1 cellular context compared by ENCODE assay signal in the genomic region with DNA sequence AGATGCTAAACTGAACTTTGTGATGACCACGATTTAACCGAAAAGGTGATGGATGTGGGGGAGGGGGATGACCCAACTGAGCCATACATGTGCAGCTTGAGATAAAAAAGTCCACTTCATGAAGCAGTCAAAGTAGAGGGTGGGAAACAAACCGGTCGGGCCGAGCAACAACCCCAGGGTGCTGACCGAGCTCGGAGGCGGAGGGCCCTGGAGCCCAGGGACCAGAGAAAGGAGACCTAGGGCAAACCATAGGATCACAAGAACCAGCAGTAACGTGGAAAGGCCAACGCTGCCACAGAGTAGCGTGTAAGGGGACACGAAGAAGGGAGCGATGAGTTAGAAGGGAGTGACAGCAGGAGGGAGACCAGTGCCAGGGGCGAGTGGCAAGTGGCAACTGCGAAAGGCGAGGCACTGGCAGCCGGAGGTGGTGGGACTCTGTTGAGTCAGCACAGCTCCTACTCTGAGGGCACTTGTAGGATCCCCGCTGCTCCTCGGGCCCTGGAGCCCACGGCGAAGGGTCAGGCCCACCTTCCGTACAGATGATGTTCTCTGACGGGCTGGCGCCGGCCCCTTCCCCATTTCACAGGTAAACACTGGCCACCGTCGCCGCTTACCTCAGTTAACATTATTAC.
TF ChIP-seq lines count a peak whose summit lies in the region.

No MANE protein-coding gene starts in this region.

TF ChIP-seq in K562, 482 proteins besides CTCF, POLR2A, EP300 and RAD21 (continued from another document and continues in another):
- TF ChIP-seq, protein P1, sequence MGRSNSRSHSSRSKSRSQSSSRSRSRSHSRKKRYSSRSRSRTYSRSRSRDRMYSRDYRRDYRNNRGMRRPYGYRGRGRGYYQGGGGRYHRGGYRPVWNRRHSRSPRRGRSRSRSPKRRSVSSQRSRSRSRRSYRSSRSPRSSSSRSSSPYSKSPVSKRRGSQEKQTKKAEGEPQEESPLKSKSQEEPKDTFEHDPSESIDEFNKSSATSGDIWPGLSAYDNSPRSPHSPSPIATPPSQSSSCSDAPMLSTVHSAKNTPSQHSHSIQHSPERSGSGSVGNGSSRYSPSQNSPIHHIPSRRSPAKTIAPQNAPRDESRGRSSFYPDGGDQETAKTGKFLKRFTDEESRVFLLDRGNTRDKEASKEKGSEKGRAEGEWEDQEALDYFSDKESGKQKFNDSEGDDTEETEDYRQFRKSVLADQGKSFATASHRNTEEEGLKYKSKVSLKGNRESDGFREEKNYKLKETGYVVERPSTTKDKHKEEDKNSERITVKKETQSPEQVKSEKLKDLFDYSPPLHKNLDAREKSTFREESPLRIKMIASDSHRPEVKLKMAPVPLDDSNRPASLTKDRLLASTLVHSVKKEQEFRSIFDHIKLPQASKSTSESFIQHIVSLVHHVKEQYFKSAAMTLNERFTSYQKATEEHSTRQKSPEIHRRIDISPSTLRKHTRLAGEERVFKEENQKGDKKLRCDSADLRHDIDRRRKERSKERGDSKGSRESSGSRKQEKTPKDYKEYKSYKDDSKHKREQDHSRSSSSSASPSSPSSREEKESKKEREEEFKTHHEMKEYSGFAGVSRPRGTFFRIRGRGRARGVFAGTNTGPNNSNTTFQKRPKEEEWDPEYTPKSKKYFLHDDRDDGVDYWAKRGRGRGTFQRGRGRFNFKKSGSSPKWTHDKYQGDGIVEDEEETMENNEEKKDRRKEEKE (IDR thresholded peaks at IDR 0.05; ENCODE audit: borderline replicate concordance in 1 of 2, control insufficient read depth in 1 of 2, low read depth in 2 of 2, low read length in 1 of 2), result no peak
- TF ChIP-seq, protein P2, sequence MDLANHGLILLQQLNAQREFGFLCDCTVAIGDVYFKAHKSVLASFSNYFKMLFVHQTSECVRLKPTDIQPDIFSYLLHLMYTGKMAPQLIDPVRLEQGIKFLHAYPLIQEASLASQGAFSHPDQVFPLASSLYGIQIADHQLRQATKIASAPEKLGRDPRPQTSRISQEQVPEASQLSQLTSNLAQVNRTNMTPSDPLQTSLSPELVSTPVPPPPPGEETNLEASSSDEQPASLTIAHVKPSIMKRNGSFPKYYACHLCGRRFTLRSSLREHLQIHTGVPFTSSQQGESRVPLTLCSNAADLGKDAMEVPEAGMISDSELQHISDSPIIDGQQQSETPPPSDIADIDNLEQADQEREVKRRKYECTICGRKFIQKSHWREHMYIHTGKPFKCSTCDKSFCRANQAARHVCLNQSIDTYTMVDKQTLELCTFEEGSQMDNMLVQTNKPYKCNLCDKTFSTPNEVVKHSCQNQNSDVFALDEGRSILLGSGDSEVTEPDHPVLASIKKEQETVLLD (IDR thresholded peaks at IDR 0.05), result no peak
- TF ChIP-seq KLF1 (tag; IDR thresholded peaks at IDR 0.05) (no peak), BRF1 (IDR thresholded peaks at IDR 0.05; ENCODE audit: borderline replicate concordance, extremely low read depth, insufficient read length) (no peak), ZNF766 (CRISPR knock-in tag; conservative IDR thresholded peaks at IDR 0.05) (no peak), ADNP (tag; IDR thresholded peaks at IDR 0.05) (no peak), CREM (IDR thresholded peaks at IDR 0.05; ENCODE audit: low read depth) (no peak), ZNF24 (IDR thresholded peaks at IDR 0.05) (no peak), ZZZ3 (IDR thresholded peaks at IDR 0.05) (no peak), CHD4 (IDR thresholded peaks at IDR 0.05; ENCODE audit: insufficient read depth, insufficient replicate concordance, low read depth, low read length, poor library complexity, severe bottlenecking) (no peak), HDAC1 (IDR thresholded peaks at IDR 0.05) (no peak), ZNF41 (CRISPR knock-in tag; conservative IDR thresholded peaks at IDR 0.05) (no peak), CCAR2 (IDR thresholded peaks at IDR 0.05; ENCODE audit: low read depth, low read length) (no peak), NFIC (IDR thresholded peaks at IDR 0.05) (0 out of 2 replicates have a peak, but pooled peaks have one; percentile 17), MAFK (IDR thresholded peaks at IDR 0.05; ENCODE audit: low read length) (no peak), HDAC2 (IDR thresholded peaks at IDR 0.05) (0 out of 2 replicates have a peak, but pooled peaks have one; percentile 54), HLTF (IDR thresholded peaks at IDR 0.05) (no peak), ZBED1 (IDR thresholded peaks at IDR 0.05) (no peak), PPARD (CRISPR knock-in tag; IDR thresholded peaks at IDR 0.05) (no peak), TEAD4 (IDR thresholded peaks at IDR 0.05; ENCODE audit: low read length) (peak; percentile 65; the same call in 1 of the 2 replicates), TEAD4 (CRISPR knock-in tag; IDR thresholded peaks at IDR 0.05; ENCODE audit: borderline replicate concordance) (no peak), DPF2 (IDR thresholded peaks at IDR 0.05) (peak; percentile 72), ESRRA (IDR thresholded peaks at IDR 0.05; ENCODE audit: borderline replicate concordance, low read depth) (no peak), MECOM (CRISPR knock-in tag; IDR thresholded peaks at IDR 0.05) (no peak), XRCC3 (IDR thresholded peaks at IDR 0.05) (no peak), CREB1 (IDR thresholded peaks at IDR 0.05) (peak; percentile 29; the same call in 1 of the 2 replicates), CREB1 (CRISPR knock-in tag; IDR thresholded peaks at IDR 0.05) (no peak; the same call in 1 of the 2 replicates), YY1 (IDR thresholded peaks at IDR 0.05; ENCODE audit: borderline replicate concordance in 1 of 3, control insufficient read depth in 1 of 3, extremely low read depth in 1 of 3, insufficient read depth in 3 of 3, insufficient read length in 1 of 3, insufficient replicate concordance in 2 of 3, low read depth in 1 of 3, low read length in 2 of 3) (no peak), ZNF778 (CRISPR knock-in tag; IDR thresholded peaks at IDR 0.05) (no peak), PHB (CRISPR knock-in tag; IDR thresholded peaks at IDR 0.05) (no peak), HMG20B (CRISPR knock-in tag; IDR thresholded peaks at IDR 0.05) (no peak), MCM5 (IDR thresholded peaks at IDR 0.05; ENCODE audit: low read depth) (no peak), ZNF134 (CRISPR knock-in tag; conservative IDR thresholded peaks at IDR 0.05) (no peak), ZNF561 (CRISPR knock-in tag; conservative IDR thresholded peaks at IDR 0.05) (no peak), JUND (IDR thresholded peaks at IDR 0.05; ENCODE audit: borderline replicate concordance, low read depth, low read length) (no peak), JUND (tag; IDR thresholded peaks at IDR 0.05; ENCODE audit: borderline replicate concordance, low read depth, low read length) (no peak), TBL1XR1 (IDR thresholded peaks at IDR 0.05; ENCODE audit: low read length in 2 of 2) (no peak), FIP1L1 (IDR thresholded peaks at IDR 0.05; ENCODE audit: low read depth, low read length, poor library complexity, severe bottlenecking) (no peak), ZNF707 (CRISPR knock-in tag; conservative IDR thresholded peaks at IDR 0.05) (no peak), ZNF354B (CRISPR knock-in tag; IDR thresholded peaks at IDR 0.05) (no peak)
- TF ChIP-seq, protein P3, sequence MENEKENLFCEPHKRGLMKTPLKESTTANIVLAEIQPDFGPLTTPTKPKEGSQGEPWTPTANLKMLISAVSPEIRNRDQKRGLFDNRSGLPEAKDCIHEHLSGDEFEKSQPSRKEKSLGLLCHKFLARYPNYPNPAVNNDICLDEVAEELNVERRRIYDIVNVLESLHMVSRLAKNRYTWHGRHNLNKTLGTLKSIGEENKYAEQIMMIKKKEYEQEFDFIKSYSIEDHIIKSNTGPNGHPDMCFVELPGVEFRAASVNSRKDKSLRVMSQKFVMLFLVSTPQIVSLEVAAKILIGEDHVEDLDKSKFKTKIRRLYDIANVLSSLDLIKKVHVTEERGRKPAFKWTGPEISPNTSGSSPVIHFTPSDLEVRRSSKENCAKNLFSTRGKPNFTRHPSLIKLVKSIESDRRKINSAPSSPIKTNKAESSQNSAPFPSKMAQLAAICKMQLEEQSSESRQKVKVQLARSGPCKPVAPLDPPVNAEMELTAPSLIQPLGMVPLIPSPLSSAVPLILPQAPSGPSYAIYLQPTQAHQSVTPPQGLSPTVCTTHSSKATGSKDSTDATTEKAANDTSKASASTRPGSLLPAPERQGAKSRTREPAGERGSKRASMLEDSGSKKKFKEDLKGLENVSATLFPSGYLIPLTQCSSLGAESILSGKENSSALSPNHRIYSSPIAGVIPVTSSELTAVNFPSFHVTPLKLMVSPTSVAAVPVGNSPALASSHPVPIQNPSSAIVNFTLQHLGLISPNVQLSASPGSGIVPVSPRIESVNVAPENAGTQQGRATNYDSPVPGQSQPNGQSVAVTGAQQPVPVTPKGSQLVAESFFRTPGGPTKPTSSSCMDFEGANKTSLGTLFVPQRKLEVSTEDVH (IDR thresholded peaks at IDR 0.05; ENCODE audit: low read depth, partially characterized antibody), result no peak
- TF ChIP-seq, protein P4, sequence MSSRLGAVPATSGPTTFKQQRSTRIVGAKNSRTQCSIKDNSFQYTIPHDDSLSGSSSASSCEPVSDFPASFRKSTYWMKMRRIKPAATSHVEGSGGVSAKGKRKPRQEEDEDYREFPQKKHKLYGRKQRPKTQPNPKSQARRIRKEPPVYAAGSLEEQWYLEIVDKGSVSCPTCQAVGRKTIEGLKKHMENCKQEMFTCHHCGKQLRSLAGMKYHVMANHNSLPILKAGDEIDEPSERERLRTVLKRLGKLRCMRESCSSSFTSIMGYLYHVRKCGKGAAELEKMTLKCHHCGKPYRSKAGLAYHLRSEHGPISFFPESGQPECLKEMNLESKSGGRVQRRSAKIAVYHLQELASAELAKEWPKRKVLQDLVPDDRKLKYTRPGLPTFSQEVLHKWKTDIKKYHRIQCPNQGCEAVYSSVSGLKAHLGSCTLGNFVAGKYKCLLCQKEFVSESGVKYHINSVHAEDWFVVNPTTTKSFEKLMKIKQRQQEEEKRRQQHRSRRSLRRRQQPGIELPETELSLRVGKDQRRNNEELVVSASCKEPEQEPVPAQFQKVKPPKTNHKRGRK (tag; IDR thresholded peaks at IDR 0.05), result no peak
- TF ChIP-seq, protein P5, sequence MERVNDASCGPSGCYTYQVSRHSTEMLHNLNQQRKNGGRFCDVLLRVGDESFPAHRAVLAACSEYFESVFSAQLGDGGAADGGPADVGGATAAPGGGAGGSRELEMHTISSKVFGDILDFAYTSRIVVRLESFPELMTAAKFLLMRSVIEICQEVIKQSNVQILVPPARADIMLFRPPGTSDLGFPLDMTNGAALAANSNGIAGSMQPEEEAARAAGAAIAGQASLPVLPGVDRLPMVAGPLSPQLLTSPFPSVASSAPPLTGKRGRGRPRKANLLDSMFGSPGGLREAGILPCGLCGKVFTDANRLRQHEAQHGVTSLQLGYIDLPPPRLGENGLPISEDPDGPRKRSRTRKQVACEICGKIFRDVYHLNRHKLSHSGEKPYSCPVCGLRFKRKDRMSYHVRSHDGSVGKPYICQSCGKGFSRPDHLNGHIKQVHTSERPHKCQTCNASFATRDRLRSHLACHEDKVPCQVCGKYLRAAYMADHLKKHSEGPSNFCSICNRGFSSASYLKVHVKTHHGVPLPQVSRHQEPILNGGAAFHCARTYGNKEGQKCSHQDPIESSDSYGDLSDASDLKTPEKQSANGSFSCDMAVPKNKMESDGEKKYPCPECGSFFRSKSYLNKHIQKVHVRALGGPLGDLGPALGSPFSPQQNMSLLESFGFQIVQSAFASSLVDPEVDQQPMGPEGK (CRISPR knock-in tag; IDR thresholded peaks at IDR 0.05; ENCODE audit: borderline replicate concordance), result no peak
- TF ChIP-seq, protein P6, sequence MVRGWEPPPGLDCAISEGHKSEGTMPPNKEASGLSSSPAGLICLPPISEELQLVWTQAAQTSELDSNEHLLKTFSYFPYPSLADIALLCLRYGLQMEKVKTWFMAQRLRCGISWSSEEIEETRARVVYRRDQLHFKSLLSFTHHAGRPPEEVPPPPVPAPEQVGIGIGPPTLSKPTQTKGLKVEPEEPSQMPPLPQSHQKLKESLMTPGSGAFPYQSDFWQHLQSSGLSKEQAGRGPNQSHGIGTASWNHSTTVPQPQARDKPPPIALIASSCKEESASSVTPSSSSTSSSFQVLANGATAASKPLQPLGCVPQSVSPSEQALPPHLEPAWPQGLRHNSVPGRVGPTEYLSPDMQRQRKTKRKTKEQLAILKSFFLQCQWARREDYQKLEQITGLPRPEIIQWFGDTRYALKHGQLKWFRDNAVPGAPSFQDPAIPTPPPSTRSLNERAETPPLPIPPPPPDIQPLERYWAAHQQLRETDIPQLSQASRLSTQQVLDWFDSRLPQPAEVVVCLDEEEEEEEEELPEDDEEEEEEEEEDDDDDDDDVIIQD (CRISPR knock-in tag; IDR thresholded peaks at IDR 0.05), result no peak
- TF ChIP-seq, protein P7, sequence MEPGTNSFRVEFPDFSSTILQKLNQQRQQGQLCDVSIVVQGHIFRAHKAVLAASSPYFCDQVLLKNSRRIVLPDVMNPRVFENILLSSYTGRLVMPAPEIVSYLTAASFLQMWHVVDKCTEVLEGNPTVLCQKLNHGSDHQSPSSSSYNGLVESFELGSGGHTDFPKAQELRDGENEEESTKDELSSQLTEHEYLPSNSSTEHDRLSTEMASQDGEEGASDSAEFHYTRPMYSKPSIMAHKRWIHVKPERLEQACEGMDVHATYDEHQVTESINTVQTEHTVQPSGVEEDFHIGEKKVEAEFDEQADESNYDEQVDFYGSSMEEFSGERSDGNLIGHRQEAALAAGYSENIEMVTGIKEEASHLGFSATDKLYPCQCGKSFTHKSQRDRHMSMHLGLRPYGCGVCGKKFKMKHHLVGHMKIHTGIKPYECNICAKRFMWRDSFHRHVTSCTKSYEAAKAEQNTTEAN (CRISPR knock-in tag; IDR thresholded peaks at IDR 0.05), result 0 out of 2 replicates have a peak, but pooled peaks have one; percentile 30
- TF ChIP-seq, protein P8, sequence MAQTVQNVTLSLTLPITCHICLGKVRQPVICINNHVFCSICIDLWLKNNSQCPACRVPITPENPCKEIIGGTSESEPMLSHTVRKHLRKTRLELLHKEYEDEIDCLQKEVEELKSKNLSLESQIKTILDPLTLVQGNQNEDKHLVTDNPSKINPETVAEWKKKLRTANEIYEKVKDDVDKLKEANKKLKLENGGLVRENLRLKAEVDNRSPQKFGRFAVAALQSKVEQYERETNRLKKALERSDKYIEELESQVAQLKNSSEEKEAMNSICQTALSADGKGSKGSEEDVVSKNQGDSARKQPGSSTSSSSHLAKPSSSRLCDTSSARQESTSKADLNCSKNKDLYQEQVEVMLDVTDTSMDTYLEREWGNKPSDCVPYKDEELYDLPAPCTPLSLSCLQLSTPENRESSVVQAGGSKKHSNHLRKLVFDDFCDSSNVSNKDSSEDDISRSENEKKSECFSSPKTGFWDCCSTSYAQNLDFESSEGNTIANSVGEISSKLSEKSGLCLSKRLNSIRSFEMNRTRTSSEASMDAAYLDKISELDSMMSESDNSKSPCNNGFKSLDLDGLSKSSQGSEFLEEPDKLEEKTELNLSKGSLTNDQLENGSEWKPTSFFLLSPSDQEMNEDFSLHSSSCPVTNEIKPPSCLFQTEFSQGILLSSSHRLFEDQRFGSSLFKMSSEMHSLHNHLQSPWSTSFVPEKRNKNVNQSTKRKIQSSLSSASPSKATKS (CRISPR knock-in tag; IDR thresholded peaks at IDR 0.05), result no peak
- TF ChIP-seq, protein P9, sequence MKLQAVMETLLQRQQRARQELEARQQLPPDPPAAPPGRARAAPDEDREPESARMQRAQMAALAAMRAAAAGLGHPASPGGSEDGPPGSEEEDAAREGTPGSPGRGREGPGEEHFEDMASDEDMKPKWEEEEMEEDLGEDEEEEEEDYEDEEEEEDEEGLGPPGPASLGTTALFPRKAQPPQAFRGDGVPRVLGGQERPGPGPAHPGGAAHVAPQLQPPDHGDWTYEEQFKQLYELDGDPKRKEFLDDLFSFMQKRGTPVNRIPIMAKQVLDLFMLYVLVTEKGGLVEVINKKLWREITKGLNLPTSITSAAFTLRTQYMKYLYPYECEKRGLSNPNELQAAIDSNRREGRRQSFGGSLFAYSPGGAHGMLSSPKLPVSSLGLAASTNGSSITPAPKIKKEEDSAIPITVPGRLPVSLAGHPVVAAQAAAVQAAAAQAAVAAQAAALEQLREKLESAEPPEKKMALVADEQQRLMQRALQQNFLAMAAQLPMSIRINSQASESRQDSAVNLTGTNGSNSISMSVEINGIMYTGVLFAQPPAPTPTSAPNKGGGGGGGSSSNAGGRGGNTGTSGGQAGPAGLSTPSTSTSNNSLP (IDR thresholded peaks at IDR 0.05; ENCODE audit: borderline replicate concordance, low read depth, low read length), result no peak
